1 cellular context compared by ENCODE assay signal in the genomic region with DNA sequence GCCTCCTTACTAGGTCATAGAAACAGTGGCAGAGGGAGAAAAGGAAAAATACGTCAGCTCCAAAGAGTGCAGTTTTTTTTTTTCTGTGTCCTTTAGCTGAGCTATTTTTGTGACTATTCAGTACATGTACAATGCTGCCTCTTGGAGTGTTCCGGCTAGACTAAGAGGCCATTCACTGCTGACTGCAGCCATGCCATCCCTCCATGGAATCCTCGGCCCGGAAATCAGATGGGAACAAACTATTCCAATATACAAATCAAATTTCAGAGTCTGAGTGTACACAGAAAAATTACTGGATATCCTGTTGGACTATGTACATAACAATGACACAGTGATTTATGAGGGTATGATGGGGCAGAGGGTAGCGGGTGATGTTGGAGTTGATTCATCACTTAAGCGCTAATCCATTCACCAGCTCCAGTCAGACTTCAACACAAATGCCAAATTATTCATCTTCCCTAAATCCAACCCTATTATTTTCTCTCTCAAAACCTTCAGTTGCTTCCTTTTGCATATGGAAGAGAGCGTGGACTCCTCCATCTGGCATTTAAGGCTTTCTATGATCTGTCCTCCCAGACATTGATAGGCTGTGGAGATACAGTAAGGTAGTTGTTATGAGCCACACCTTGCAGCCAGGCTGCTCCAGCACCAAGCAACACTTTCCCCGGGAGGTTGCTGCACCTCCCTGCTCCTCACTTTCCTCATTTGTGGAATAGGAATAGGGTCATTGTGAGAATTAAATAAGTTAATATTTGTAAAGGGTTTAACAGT.
TF ChIP-seq lines count a peak whose summit lies in the region.

No MANE protein-coding gene starts in this region.

TF ChIP-seq in GM23338, 12 proteins besides CTCF, POLR2A, EP300 and RAD21 (continued from another document):
- TF ChIP-seq, protein P1, sequence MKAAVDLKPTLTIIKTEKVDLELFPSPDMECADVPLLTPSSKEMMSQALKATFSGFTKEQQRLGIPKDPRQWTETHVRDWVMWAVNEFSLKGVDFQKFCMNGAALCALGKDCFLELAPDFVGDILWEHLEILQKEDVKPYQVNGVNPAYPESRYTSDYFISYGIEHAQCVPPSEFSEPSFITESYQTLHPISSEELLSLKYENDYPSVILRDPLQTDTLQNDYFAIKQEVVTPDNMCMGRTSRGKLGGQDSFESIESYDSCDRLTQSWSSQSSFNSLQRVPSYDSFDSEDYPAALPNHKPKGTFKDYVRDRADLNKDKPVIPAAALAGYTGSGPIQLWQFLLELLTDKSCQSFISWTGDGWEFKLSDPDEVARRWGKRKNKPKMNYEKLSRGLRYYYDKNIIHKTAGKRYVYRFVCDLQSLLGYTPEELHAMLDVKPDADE (IDR thresholded peaks at IDR 0.05): no peak
- TF ChIP-seq EZH2phosphoT487 (IDR thresholded peaks at IDR 0.05; ENCODE audit: unreplicated experiment) (no peak), CREB1 (CRISPR knock-in tag; IDR thresholded peaks at IDR 0.05; ENCODE audit: low read depth) (no peak), POLR2AphosphoS5 (IDR thresholded peaks at IDR 0.05; ENCODE audit: low read depth) (no peak), ZNF331 (CRISPR knock-in tag; IDR thresholded peaks at IDR 0.05; ENCODE audit: low read depth) (no peak)
- TF ChIP-seq, protein P2, sequence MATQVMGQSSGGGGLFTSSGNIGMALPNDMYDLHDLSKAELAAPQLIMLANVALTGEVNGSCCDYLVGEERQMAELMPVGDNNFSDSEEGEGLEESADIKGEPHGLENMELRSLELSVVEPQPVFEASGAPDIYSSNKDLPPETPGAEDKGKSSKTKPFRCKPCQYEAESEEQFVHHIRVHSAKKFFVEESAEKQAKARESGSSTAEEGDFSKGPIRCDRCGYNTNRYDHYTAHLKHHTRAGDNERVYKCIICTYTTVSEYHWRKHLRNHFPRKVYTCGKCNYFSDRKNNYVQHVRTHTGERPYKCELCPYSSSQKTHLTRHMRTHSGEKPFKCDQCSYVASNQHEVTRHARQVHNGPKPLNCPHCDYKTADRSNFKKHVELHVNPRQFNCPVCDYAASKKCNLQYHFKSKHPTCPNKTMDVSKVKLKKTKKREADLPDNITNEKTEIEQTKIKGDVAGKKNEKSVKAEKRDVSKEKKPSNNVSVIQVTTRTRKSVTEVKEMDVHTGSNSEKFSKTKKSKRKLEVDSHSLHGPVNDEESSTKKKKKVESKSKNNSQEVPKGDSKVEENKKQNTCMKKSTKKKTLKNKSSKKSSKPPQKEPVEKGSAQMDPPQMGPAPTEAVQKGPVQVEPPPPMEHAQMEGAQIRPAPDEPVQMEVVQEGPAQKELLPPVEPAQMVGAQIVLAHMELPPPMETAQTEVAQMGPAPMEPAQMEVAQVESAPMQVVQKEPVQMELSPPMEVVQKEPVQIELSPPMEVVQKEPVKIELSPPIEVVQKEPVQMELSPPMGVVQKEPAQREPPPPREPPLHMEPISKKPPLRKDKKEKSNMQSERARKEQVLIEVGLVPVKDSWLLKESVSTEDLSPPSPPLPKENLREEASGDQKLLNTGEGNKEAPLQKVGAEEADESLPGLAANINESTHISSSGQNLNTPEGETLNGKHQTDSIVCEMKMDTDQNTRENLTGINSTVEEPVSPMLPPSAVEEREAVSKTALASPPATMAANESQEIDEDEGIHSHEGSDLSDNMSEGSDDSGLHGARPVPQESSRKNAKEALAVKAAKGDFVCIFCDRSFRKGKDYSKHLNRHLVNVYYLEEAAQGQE (IDR thresholded peaks at IDR 0.05; ENCODE audit: unreplicated experiment): no peak
